Comparison of ENCODE assay signal across 9 cellular contexts in the genomic region with DNA sequence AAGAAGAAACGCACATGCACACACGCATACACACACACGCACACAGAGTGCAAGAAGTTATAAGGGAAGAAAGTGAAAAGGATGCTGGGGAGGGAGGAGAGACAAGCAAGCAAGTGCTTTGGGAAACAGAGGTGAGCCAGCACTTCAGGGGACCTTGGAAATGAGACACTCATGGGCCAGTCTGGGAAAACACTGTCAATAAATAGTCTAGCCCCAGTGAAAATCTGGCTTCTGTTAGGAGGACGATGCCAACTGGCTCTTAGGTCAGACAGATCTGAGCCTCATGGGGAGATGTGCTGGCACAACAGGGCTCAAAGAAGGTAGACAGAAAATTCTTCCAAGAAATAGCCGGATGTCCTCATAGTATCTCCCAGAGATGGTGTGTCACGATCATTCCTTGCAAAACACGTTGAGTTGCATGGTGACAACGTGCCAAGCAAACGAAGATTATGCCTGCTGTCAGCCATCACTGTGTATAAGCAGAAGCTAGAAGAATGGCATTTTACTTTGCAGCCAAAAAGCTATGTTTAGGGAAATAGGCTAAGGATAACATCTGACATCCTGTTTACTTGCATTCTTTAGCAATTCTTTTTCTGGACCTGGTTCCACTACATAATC. TPM values are rescaled to one million over a fixed set of nuclear protein-coding genes. Genes with fewer than 3 reads are reported as not detected.
A peak's percentile ranks its signal among the peaks of the same experiment; 100 is the strongest.
DNase-seq lines count a peak whose midpoint lies in the region; ATAC-seq, FAIRE-seq and TF ChIP-seq lines count a peak whose summit lies in the region.
"Had no signal": no experiment of that assay in that cellular context is flagged by ENCODE, and none has a peak within 500 bp of the region (broad histone marks: within the 10 kb centered on the region; RNA-seq: fewer than 3 reads in every experiment).

No MANE protein-coding gene starts in this region.

- H3K79me2 ChIP-seq in HepG2 (ENCODE audit: insufficient read depth, low read length) (no peaks in the 10 kb centered on the region), hepatocyte (no peaks in the 10 kb centered on the region)

- peak overlapping the region; percentile 90 for H3K4me3 Mint-ChIP-seq in activated B cell treated with CpG ODN at 0.5 μM for 24 hours
- H3K4me3 Mint-ChIP-seq in chondrocyte (ENCODE audit: unreplicated experiment) = no peak overlapping the region

- CTCF ChIA-PET in HepG2 (lab: Yijun Ruan, JAX; ENCODE audit: low intra/inter-chr PET ratio, low total read pairs) = no interaction called here
- CTCF ChIA-PET in activated B cell treated with CpG ODN at 0.5 μM for 24 hours (lab: Charles Lee) = no interaction called here

- no peak for DNase-seq in right lobe of liver
- DNase-seq in HepG2 (ENCODE audit: low spot score) = no peak
- no peak for DNase-seq in activated B cell treated with CpG ODN at 0.5 μM for 24 hours
- DNase-seq in hepatocyte (ENCODE audit: low spot score) = no peak
- DNase-seq in aorta = no peak
- no peak for DNase-seq in DMS79 treated with DMSO at 0.1 percent for 48 hours (lab: John Stamatoyannopoulos, UW)
- no peak for DNase-seq in chondrocyte (ENCODE audit: low spot score)

- no peak for TF ChIP-seq EP300 in HepG2 (IDR thresholded peaks at IDR 0.05; ENCODE audit: low read depth in 2 of 2, low read length in 2 of 2)
- TF ChIP-seq EP300 in HepG2 (CRISPR knock-in tag; IDR thresholded peaks at IDR 0.05; ENCODE audit: borderline replicate concordance) = no peak

- no peaks in the 10 kb centered on the region for H3K4me1 ChIP-seq in right lobe of liver
- no peaks in the 10 kb centered on the region for H3K4me1 ChIP-seq in HepG2 (ENCODE audit: insufficient read depth, low read length)
- H3K4me1 ChIP-seq in hepatocyte (ENCODE audit: insufficient read depth) = no peaks in the 10 kb centered on the region
- no peaks in the 10 kb centered on the region for H3K4me1 ChIP-seq in aorta (ENCODE audit: control insufficient read depth in 1 of 2, insufficient read depth in 2 of 2, low read length in 2 of 2)

- no peak for TF ChIP-seq CTCF in right lobe of liver (IDR thresholded peaks at IDR 0.05)
- no peak for TF ChIP-seq CTCF in HepG2 (CRISPR knock-in tag; IDR thresholded peaks at IDR 0.05)
- TF ChIP-seq CTCF in activated B cell treated with CpG ODN at 0.5 μM for 24 hours (IDR thresholded peaks at IDR 0.05) = no peak
- TF ChIP-seq CTCF in hepatocyte (IDR thresholded peaks at IDR 0.05; ENCODE audit: poor library complexity) = no peak
- no peak for TF ChIP-seq CTCF in chondrocyte (IDR thresholded peaks at IDR 0.05)

- no TSS peak for BruUV-seq in HepG2 (replicated peaks; lab: Mats Ljungman, UMichigan)

- POLR2A ChIA-PET in HepG2 (lab: Yijun Ruan, JAX) = no interaction called here
- POLR2A ChIA-PET in activated B cell treated with CpG ODN at 0.5 μM for 24 hours (lab: Charles Lee) = interaction anchor here (1.7 to 4.5 kb wide), 3 partner anchors 14 to 99 kb away, joined by 6 to 53 read pairs (median 9); a partner anchor contains a TSS

- H3K27me3 ChIP-seq in right lobe of liver (no peaks in the 10 kb centered on the region), HepG2 (ENCODE audit: control insufficient read depth in 1 of 2, insufficient read depth in 2 of 2, low read length in 2 of 2) (no peaks in the 10 kb centered on the region; a peak in 1 of 5 replicates), hepatocyte (no peaks in the 10 kb centered on the region), aorta (ENCODE audit: control insufficient read depth in 1 of 2, insufficient read depth in 2 of 2, low read length in 1 of 2) (no peaks in the 10 kb centered on the region)

- H3K4me2 ChIP-seq in HepG2 (ENCODE audit: low read depth, low read length) = no peak overlapping the region
- peak overlapping the region; percentile 50 for H3K4me2 ChIP-seq in hepatocyte

- H3K9me2 ChIP-seq in hepatocyte (replicated peaks; ENCODE audit: insufficient read depth) = no peaks in the 10 kb centered on the region

- H3K27me3 Mint-ChIP-seq in activated B cell treated with CpG ODN at 0.5 μM for 24 hours (no peaks in the 10 kb centered on the region), chondrocyte (ENCODE audit: low read depth) (no peaks in the 10 kb centered on the region)

- H3K9ac ChIP-seq in HepG2 (ENCODE audit: insufficient read depth, low read depth, low read length) = no peak overlapping the region

- H3K27ac Mint-ChIP-seq in activated B cell treated with CpG ODN at 0.5 μM for 24 hours (peak overlapping the region; percentile 92), chondrocyte (ENCODE audit: unreplicated experiment) (no peak overlapping the region)

- no peaks in the 10 kb centered on the region for H3K9me3 ChIP-seq in right lobe of liver
- no peaks in the 10 kb centered on the region for H3K9me3 ChIP-seq in HepG2 (ENCODE audit: low read length)
- no peaks in the 10 kb centered on the region for H3K9me3 ChIP-seq in hepatocyte (ENCODE audit: low read depth)
- H3K9me3 ChIP-seq in aorta (ENCODE audit: control insufficient read depth, low read length) = no peaks in the 10 kb centered on the region

- ATAC-seq in right lobe of liver (peak in 3 of 4 donors; percentile 45 to 52 (median 49)), HepG2 (no peak), activated B cell treated with CpG ODN at 0.5 μM for 24 hours (ENCODE audit: low read depth) (no peak), aorta (ENCODE audit: low FRiP score) (peak; percentile 62), HG02588 (IDR thresholded peaks at IDR 0.05; ENCODE audit: unreplicated experiment) (no peak)

- no peak for FAIRE-seq in HepG2 (lab: Jason Lieb, UNC)
- FAIRE-seq: G401.6 had no signal

- H4K20me1 ChIP-seq in HepG2 (ENCODE audit: insufficient read depth, low read length) (no peaks in the 10 kb centered on the region), hepatocyte (ENCODE audit: insufficient read depth, poor library complexity, severe bottlenecking) (no peaks in the 10 kb centered on the region)

- H2AFZ ChIP-seq in HepG2 (ENCODE audit: low read length) (no peak overlapping the region), hepatocyte (no peak overlapping the region)

- intact Hi-C loops in right lobe of liver (cut with DNase I) (no loop called here), HepG2 (cut with micrococcal nuclease; ENCODE audit: unreplicated experiment) (no loop called here), activated B cell treated with CpG ODN at 0.5 μM for 24 hours (cut with micrococcal nuclease) (loop anchor here (2.0 to 5.0 kb wide), 2 partner anchors 34 to 101 kb away; a partner anchor contains a TSS), aorta (cut with DNase I) (no loop called here)

- no peak for TF ChIP-seq RAD21 in HepG2 (CRISPR knock-in tag; IDR thresholded peaks at IDR 0.05)

- H3K4me1 Mint-ChIP-seq in activated B cell treated with CpG ODN at 0.5 μM for 24 hours = peaks cover 49% of the 10 kb centered on the region
- H3K4me1 Mint-ChIP-seq in chondrocyte (ENCODE audit: low read depth) = no peaks in the 10 kb centered on the region

- TF ChIP-seq POLR2A in right lobe of liver (IDR thresholded peaks at IDR 0.05) (no peak), HepG2 (IDR thresholded peaks at IDR 0.05; ENCODE audit: insufficient read depth in 1 of 2, low read depth in 2 of 2, low read length in 2 of 2) (no peak)

- no peaks in the 10 kb centered on the region for H3K36me3 ChIP-seq in right lobe of liver
- no peaks in the 10 kb centered on the region for H3K36me3 ChIP-seq in HepG2 (replicated peaks in 1 of 2; ENCODE audit: control insufficient read depth in 1 of 2, insufficient read depth in 2 of 2, low read length in 2 of 2)
- H3K36me3 ChIP-seq in hepatocyte (replicated peaks; ENCODE audit: insufficient read depth, low read depth) = no peaks in the 10 kb centered on the region
- no peaks in the 10 kb centered on the region for H3K36me3 ChIP-seq in aorta (ENCODE audit: control insufficient read depth in 1 of 2, insufficient read depth in 2 of 2, low read length in 1 of 2)

- H3K4me3 ChIP-seq in right lobe of liver (peak overlapping the region; percentile 1 to 9 (median 9)), HepG2 (replicated peaks in 1 of 3; ENCODE audit: insufficient read depth in 1 of 3, low read depth in 2 of 3, low read length in 3 of 3) (no peak overlapping the region), hepatocyte (no peak overlapping the region), aorta (ENCODE audit: low read length in 2 of 2) (no peak overlapping the region)

- H3K36me3 Mint-ChIP-seq in activated B cell treated with CpG ODN at 0.5 μM for 24 hours (ENCODE audit: low read depth) (peaks cover 1% of the 10 kb centered on the region), chondrocyte (ENCODE audit: low read depth) (no peaks in the 10 kb centered on the region)

- in situ Hi-C loops in HepG2 (cut with HindIII; ENCODE audit: extremely low pct_ligation_motif_present, low pct_unique_long_range_greater_than_20kb) = no loop called here

- 27% methylated on average over 9 of the region's 9 CpGs for WGBS in right lobe of liver (ENCODE audit: insufficient coverage, low coverage, low lambda C conversion rate, missing lambda C conversion rate)
- WGBS in HepG2 (ENCODE audit: low lambda C conversion rate) = 0% methylated on average over 4 of the region's 9 CpGs
- 65% methylated on average over 9 of the region's 9 CpGs for WGBS in hepatocyte (ENCODE audit: low lambda C conversion rate, missing lambda C conversion rate)
- 14 to 32% methylated on average over 9 of the region's 9 CpGs for WGBS in aorta, 2 donors

- H3K9me3 Mint-ChIP-seq in activated B cell treated with CpG ODN at 0.5 μM for 24 hours = no peaks in the 10 kb centered on the region
- peaks cover 10% of the 10 kb centered on the region for H3K9me3 Mint-ChIP-seq in chondrocyte (ENCODE audit: low read depth)

- H3K27ac ChIP-seq in right lobe of liver (no peak overlapping the region), HepG2 (ENCODE audit: extremely low read length, insufficient read depth, low read length) (no peak overlapping the region), hepatocyte (no peak overlapping the region), aorta (ENCODE audit: low read depth in 1 of 2, low read length in 2 of 2) (peak overlapping the region in 1 of 2 donors; percentile 48)

RNA-seq across cellular contexts. Expression of a gene that starts 0.6 kb away (rescaled TPM):
- total RNA-seq in right lobe of liver (1 to 10 TPM; 2.8 to 6.1 (median 3.5) TPM), HepG2 (2016; rRNA removed; fragmentation: Illumina TruSeq; extraction: Trizol) (not detected in 2 replicates), activated B cell treated with CpG ODN at 0.5 μM for 24 hours (32.4 and 33.0 TPM in 2 replicates), hepatocyte (2.2 and 3.7 TPM in 2 replicates), aorta (10 to 100 TPM; 24.3 to 37.6 TPM), chondrocyte (11.8 to 13.8 TPM (median 12.2 TPM) in 3 replicates)
- total RNA-seq in HepG2 (2016; cell fraction: cytosol; rRNA removed; fragmentation: Illumina TruSeq; extraction: Trizol; ENCODE audit: low read depth) = not detected in 2 replicates
- total RNA-seq in HepG2 (2016; cell fraction: insoluble cytoplasmic fraction; rRNA removed; fragmentation: Illumina TruSeq; extraction: Trizol) = not detected in 2 replicates
- not detected in 2 replicates for total RNA-seq in HepG2 (2016; cell fraction: membrane; rRNA removed; fragmentation: Illumina TruSeq; extraction: Trizol)
- not detected in 2 replicates for total RNA-seq in HepG2 (2016; cell fraction: nucleus; rRNA removed; fragmentation: Illumina TruSeq; extraction: Trizol)
- polyA plus RNA-seq in HepG2 (2011; rRNA removed) (0.01 and 0.03 TPM in 2 replicates), hepatocyte (2.0 and 3.5 TPM in 2 replicates), aorta (10 to 100 TPM in 1 of 2 donors, 1 to 10 TPM in 1; 7.9 to 14.0 TPM)
- polyA plus RNA-seq in HepG2 (2011; cell fraction: cytosol; rRNA removed) = not detected in 2 replicates
- polyA plus RNA-seq in HepG2 (2011; cell fraction: nucleus; rRNA removed) = 0.09 and 0.10 TPM in 2 replicates
- 0.01 and 0.03 TPM in 2 replicates for polyA plus RNA-seq in HepG2 (2012)
- polyA plus RNA-seq in HepG2 (2016; cell fraction: cytosol; fragmentation: Illumina TruSeq; extraction: Trizol; ENCODE audit: low read depth) = not detected in 2 replicates
- not detected in 2 replicates for polyA plus RNA-seq in HepG2 (2016; cell fraction: insoluble cytoplasmic fraction; fragmentation: Illumina TruSeq; extraction: Trizol; ENCODE audit: low read depth)
- polyA plus RNA-seq in HepG2 (2016; cell fraction: membrane; fragmentation: Illumina TruSeq; extraction: Trizol; ENCODE audit: low read depth) = not detected in 2 replicates
- polyA plus RNA-seq in HepG2 (2016; cell fraction: nucleus; fragmentation: Illumina TruSeq; extraction: Trizol; ENCODE audit: insufficient read depth, low read depth) = not detected in 2 replicates
- 0.02 and 0.04 TPM in 2 replicates for polyA minus RNA-seq in HepG2 (2011; rRNA and poly(A)+ RNA removed; ENCODE audit: low replicate concordance)
- polyA minus RNA-seq in HepG2 (2011; cell fraction: cytosol; rRNA and poly(A)+ RNA removed) = not detected in 2 replicates
- not detected in 2 replicates for polyA minus RNA-seq in HepG2 (2011; cell fraction: nucleus; rRNA and poly(A)+ RNA removed)

Comparison
In these comparisons a context has a peak if more than half of its experiments do, and no peak if none do; other contexts are left out.
1. ATAC-seq: peak in right lobe of liver (3 of 4) and aorta (single experiment); none in HepG2 (single experiment), activated B cell treated with CpG ODN at 0.5 μM for 24 hours (single experiment) and HG02588 (single experiment).
2. H3K4me3 ChIP-seq: peak in right lobe of liver (3 of 3); none in HepG2 (0 of 3), hepatocyte (single experiment) and aorta (0 of 2).